ENCODE assay signal across 11 cellular contexts in the genomic region with DNA sequence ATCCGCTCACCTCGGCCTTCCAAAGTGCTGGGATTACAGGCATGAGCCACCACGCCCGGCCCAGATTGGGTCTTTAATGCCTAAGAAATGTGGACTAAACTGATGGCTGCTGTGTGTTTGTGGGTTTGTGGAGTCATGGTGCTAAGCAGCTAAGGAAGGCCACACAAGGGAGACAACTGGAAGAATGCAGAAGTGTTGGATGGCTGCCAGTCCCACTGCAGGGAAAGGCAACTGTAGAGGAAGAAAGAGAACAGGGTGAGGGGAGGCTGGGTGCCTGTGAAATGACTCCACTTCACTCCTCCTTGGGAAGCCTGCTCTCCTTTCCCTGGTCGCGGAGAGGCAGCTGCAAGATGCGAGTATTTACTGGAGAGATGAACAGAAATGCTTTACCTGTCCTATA. TPM values are rescaled to one million over a fixed set of nuclear protein-coding genes. Genes with fewer than 3 reads are reported as not detected.
A peak's percentile ranks its signal among the peaks of the same experiment; 100 is the strongest.
DNase-seq lines count a peak whose midpoint lies in the region; ATAC-seq and TF ChIP-seq lines count a peak whose summit lies in the region.
"Had no signal": no experiment of that assay in that cellular context is flagged by ENCODE, and none has a peak within 500 bp of the region (broad histone marks: within the 10 kb centered on the region; RNA-seq: fewer than 3 reads in every experiment).

No MANE protein-coding gene starts in this region.

- H3K27me3 ChIP-seq in heart right ventricle, result no peaks in the 10 kb centered on the region
- H3K27me3 ChIP-seq in smooth muscle cell (ENCODE audit: low read depth), result no peaks in the 10 kb centered on the region
- no peaks in the 10 kb centered on the region for H3K27me3 ChIP-seq in osteoblast (ENCODE audit: insufficient read depth, low read length)
- H3K27me3 ChIP-seq: neutrophil had no signal

- H3K27ac ChIP-seq in heart right ventricle (no peak overlapping the region), smooth muscle cell (ENCODE audit: low read depth) (peak overlapping the region; percentile 53), osteoblast (ENCODE audit: low read depth, low read length) (no peak overlapping the region)
- H3K27ac ChIP-seq: neutrophil, VCaP had no signal

- WGBS in heart right ventricle, 2 donors, result 92% methylated on average over 7 of the region's 7 CpGs
- WGBS in smooth muscle cell (ENCODE audit: low lambda C conversion rate), result 55% methylated on average over 7 of the region's 7 CpGs

- H3K4me3 Mint-ChIP-seq in natural killer cell treated with Interleukin-12 subunit alpha and Interleukin-12 subunit beta and Interleukin-15 and Interleukin-18, amount 100 ng/mL, for 72 hours, result no peak overlapping the region

- peak; percentile 26 for DNase-seq in HK-2 (ENCODE audit: unreplicated experiment)
- peak; percentile 69 for DNase-seq in SKM-1 treated with dmso at 0.1 percent for 144 hours (lab: John Stamatoyannopoulos, UW; ENCODE audit: unreplicated experiment)
- peak; percentile 29 to 33 for DNase-seq in heart right ventricle
- DNase-seq in smooth muscle cell (lab: John Stamatoyannopoulos, UW; ENCODE audit: unreplicated experiment), result no peak
- DNase-seq in natural killer cell treated with Interleukin-12 subunit alpha and Interleukin-12 subunit beta and Interleukin-15 and Interleukin-18, amount 100 ng/mL, for 72 hours (ENCODE audit: low spot score), result no peak
- DNase-seq in osteoblast (ENCODE audit: insufficient read length, low spot score, missing footprints), result no peak
- DNase-seq: cortex of kidney, NCI-H524 treated with DMSO at 0.1 percent for 48 hours had no signal

- peaks cover 0 to 3% of the 10 kb centered on the region in 2 donors for H3K27me3 Mint-ChIP-seq in natural killer cell treated with Interleukin-12 subunit alpha and Interleukin-12 subunit beta and Interleukin-15 and Interleukin-18, amount 100 ng/mL, for 72 hours

- H3K9me3 ChIP-seq in heart right ventricle (no peaks in the 10 kb centered on the region), smooth muscle cell (replicated peaks; ENCODE audit: low read depth) (no peaks in the 10 kb centered on the region), osteoblast (ENCODE audit: low read depth, low read length) (no peaks in the 10 kb centered on the region)
- H3K9me3 ChIP-seq: neutrophil had no signal

- H2AFZ ChIP-seq in smooth muscle cell (ENCODE audit: low read depth), result no peak overlapping the region
- H2AFZ ChIP-seq in osteoblast (ENCODE audit: low read length), result no peak overlapping the region

- peaks cover 2 to 3% of the 10 kb centered on the region in 2 donors for H3K4me1 Mint-ChIP-seq in natural killer cell treated with Interleukin-12 subunit alpha and Interleukin-12 subunit beta and Interleukin-15 and Interleukin-18, amount 100 ng/mL, for 72 hours (ENCODE audit: low read depth in 2 of 2)

- H3K79me2 ChIP-seq in smooth muscle cell (ENCODE audit: low read depth) (no peaks in the 10 kb centered on the region), osteoblast (ENCODE audit: insufficient read depth, low read length) (no peaks in the 10 kb centered on the region)

- ATAC-seq in heart right ventricle, result peak in 1 of 8 donors; percentile 54
- no peak for ATAC-seq in natural killer cell treated with Interleukin-12 subunit alpha and Interleukin-12 subunit beta and Interleukin-15 and Interleukin-18, amount 100 ng/mL, for 72 hours
- no peak for ATAC-seq in HG02938 (IDR thresholded peaks at IDR 0.05; ENCODE audit: unreplicated experiment)

- H4K20me1 ChIP-seq in smooth muscle cell (ENCODE audit: low read depth) (no peaks in the 10 kb centered on the region), osteoblast (ENCODE audit: insufficient read depth, low read length) (no peaks in the 10 kb centered on the region)

- H3K9ac ChIP-seq in smooth muscle cell (ENCODE audit: low read depth), result no peak overlapping the region

- H3K9me3 Mint-ChIP-seq in natural killer cell treated with Interleukin-12 subunit alpha and Interleukin-12 subunit beta and Interleukin-15 and Interleukin-18, amount 100 ng/mL, for 72 hours, result no peaks in the 10 kb centered on the region

- H3K4me3 ChIP-seq in heart right ventricle (no peak overlapping the region), smooth muscle cell (no peak overlapping the region), osteoblast (ENCODE audit: insufficient read depth, low read length) (no peak overlapping the region)

- intact Hi-C loops in heart right ventricle (cut with DNase I), result no loop called here

- H3K36me3 ChIP-seq in heart right ventricle (no peaks in the 10 kb centered on the region), smooth muscle cell (ENCODE audit: low read depth) (no peaks in the 10 kb centered on the region), osteoblast (ENCODE audit: insufficient read depth, low read length) (no peaks in the 10 kb centered on the region)
- H3K36me3 ChIP-seq: neutrophil had no signal

- no peak for TF ChIP-seq CTCF in heart right ventricle (IDR thresholded peaks at IDR 0.05)
- TF ChIP-seq CTCF in smooth muscle cell (IDR thresholded peaks at IDR 0.05; ENCODE audit: borderline replicate concordance, insufficient read depth, poor library complexity, severe bottlenecking), result no peak
- no peak for TF ChIP-seq CTCF in osteoblast (IDR thresholded peaks at IDR 0.05; ENCODE audit: extremely low read depth, low read depth, low read length)

- no peaks in the 10 kb centered on the region for H3F3A ChIP-seq in smooth muscle cell (ENCODE audit: low read depth)

- no peaks in the 10 kb centered on the region for H3K36me3 Mint-ChIP-seq in natural killer cell treated with Interleukin-12 subunit alpha and Interleukin-12 subunit beta and Interleukin-15 and Interleukin-18, amount 100 ng/mL, for 72 hours

- no peak overlapping the region for H3K27ac Mint-ChIP-seq in natural killer cell treated with Interleukin-12 subunit alpha and Interleukin-12 subunit beta and Interleukin-15 and Interleukin-18, amount 100 ng/mL, for 72 hours

- H3K4me1 ChIP-seq in heart right ventricle, result peaks cover 0 to 23% (median 0%) of the 10 kb centered on the region in 9 donors
- H3K4me1 ChIP-seq in smooth muscle cell (ENCODE audit: low read depth), result no peaks in the 10 kb centered on the region
- peaks cover 20% of the 10 kb centered on the region for H3K4me1 ChIP-seq in osteoblast (ENCODE audit: insufficient read depth, low read length)

- no peak overlapping the region for H3K4me2 ChIP-seq in smooth muscle cell
- H3K4me2 ChIP-seq in osteoblast (ENCODE audit: insufficient read depth, low read length), result no peak overlapping the region

RNA-seq across cellular contexts. Expression of gene SIAH1, which starts 23.5 kb away (rescaled TPM):
- total RNA-seq in heart right ventricle (10 to 100 TPM; 12.2 to 17.2 (median 14.5) TPM), smooth muscle cell (30.7 and 34.0 TPM in 2 replicates), osteoblast (41.8 and 43.1 TPM in 2 replicates)
- polyA plus RNA-seq in heart right ventricle (10 to 100 TPM; 10.1 to 11.1 TPM), smooth muscle cell (21.3 and 24.5 TPM in 2 replicates)
- 10 to 100 TPM; 21.0 to 25.7 TPM for total RNA-seq in natural killer cell treated with Interleukin-12 subunit alpha and Interleukin-12 subunit beta and Interleukin-15 and Interleukin-18, amount 100 ng/mL, for 72 hours

Comparison
In these comparisons a context has a peak if more than half of its experiments do, and no peak if none do; other contexts are left out.
1. DNase-seq: peak in HK-2 (single experiment), SKM-1 treated with dmso at 0.1 percent for 144 hours (single experiment) and heart right ventricle (2 of 2); none in smooth muscle cell (single experiment), natural killer cell treated with Interleukin-12 subunit alpha and Interleukin-12 subunit beta and Interleukin-15 and Interleukin-18, amount 100 ng/mL, for 72 hours (single experiment) and osteoblast (single experiment).